15 cellular contexts compared by ENCODE assay signal in the genomic region with DNA sequence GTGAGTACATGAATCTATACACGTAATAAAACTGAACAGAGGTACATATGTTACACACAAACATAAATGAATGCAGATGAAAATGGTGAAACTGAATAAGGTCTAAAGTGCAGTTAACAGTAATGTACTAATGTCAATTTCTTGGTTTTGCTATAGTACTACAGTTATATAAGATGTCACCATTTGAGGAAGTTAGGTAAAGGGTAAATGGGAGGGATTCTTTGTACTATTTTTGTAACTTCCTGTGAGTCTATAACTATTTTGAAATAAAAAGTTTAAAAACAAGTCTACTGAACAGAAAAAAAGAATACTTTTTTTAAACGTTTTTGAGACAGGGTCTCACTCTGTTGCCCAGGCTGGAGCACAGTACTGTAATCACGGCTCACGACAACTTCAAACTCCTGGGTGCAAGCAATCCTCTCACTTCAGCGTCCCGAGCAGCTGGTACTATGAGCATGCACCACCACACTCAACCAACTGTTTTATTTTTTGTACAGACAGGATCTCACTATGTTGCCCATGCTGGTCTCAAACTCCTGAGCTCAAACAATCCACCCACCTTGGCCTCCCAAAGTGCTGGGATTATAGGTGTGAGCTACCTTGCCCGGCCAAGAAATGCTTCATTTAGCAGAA.
A peak's percentile ranks its signal among the peaks of the same experiment; 100 is the strongest.
DNase-seq lines count a peak whose midpoint lies in the region; ATAC-seq and TF ChIP-seq lines count a peak whose summit lies in the region.
"Had no signal": no experiment of that assay in that cellular context is flagged by ENCODE, and none has a peak within 500 bp of the region (broad histone marks: within the 10 kb centered on the region; RNA-seq: fewer than 3 reads in every experiment).

No MANE protein-coding gene starts in this region.

- TF ChIP-seq CTCF in WTC11 (IDR thresholded peaks at IDR 0.05), result no peak
- no peak for TF ChIP-seq CTCF in progenitor cell of endocrine pancreas (IDR thresholded peaks at IDR 0.05; ENCODE audit: unreplicated experiment)

- peak overlapping the region; percentile 76 for H3K27ac Mint-ChIP-seq in activated T-cell treated with anti-CD3 and anti-CD28 coated beads, Interleukin-2, amount 50 U/mL, for 24 hours
- H3K27ac Mint-ChIP-seq in WTC11 (no peak overlapping the region), progenitor cell of endocrine pancreas (peak overlapping the region; percentile 46)

- CTCF ChIA-PET in WTC11 (lab: Charles Lee), result no interaction called here

- no peaks in the 10 kb centered on the region for H3K27me3 Mint-ChIP-seq in activated T-cell treated with anti-CD3 and anti-CD28 coated beads, Interleukin-2, amount 50 U/mL, for 24 hours
- H3K27me3 Mint-ChIP-seq in WTC11 (ENCODE audit: low read depth) (no peaks in the 10 kb centered on the region), progenitor cell of endocrine pancreas (no peaks in the 10 kb centered on the region)

- no peak for DNase-seq in activated T-cell treated with anti-CD3 and anti-CD28 coated beads, Interleukin-2, amount 50 U/mL, for 24 hours
- DNase-seq in activated T-cell treated with anti-CD3 and anti-CD28 coated beads, Interleukin-2, amount 50 U/mL, for 1 hour, result no peak
- DNase-seq in Kasumi-1 (lab: John Stamatoyannopoulos, UW) (peak; percentile 82 to 95), WTC11 (ENCODE audit: low spot score) (no peak), progenitor cell of endocrine pancreas (ENCODE audit: low spot score, unreplicated experiment) (no peak), C1 segment of cervical spinal cord (lab: John Stamatoyannopoulos, UW) (no peak)
- DNase-seq: activated effector memory CD4-positive, alpha-beta T cell treated with Interleukin-2 at 50 U/mL for 16 hours; Calu3; hypothalamus; NCI-H2029; NCI-H524; posterior cingulate gyrus; T1000 had no signal

- H3K9me3 Mint-ChIP-seq in activated T-cell treated with anti-CD3 and anti-CD28 coated beads, Interleukin-2, amount 50 U/mL, for 24 hours, result no peaks in the 10 kb centered on the region
- no peaks in the 10 kb centered on the region; the same call in 1 of the 2 replicates for H3K9me3 Mint-ChIP-seq in WTC11
- H3K9me3 Mint-ChIP-seq in progenitor cell of endocrine pancreas (ENCODE audit: low read depth), result no peaks in the 10 kb centered on the region

- H3K36me3 Mint-ChIP-seq in activated T-cell treated with anti-CD3 and anti-CD28 coated beads, Interleukin-2, amount 50 U/mL, for 24 hours (ENCODE audit: low read depth), result peaks cover 96% of the 10 kb centered on the region
- H3K36me3 Mint-ChIP-seq in WTC11, result peaks cover 70% of the 10 kb centered on the region
- H3K36me3 Mint-ChIP-seq in progenitor cell of endocrine pancreas (ENCODE audit: insufficient read depth), result peaks cover 32% of the 10 kb centered on the region

- H3K4me3 Mint-ChIP-seq in activated T-cell treated with anti-CD3 and anti-CD28 coated beads, Interleukin-2, amount 50 U/mL, for 24 hours, result no peak overlapping the region
- H3K4me3 Mint-ChIP-seq in WTC11 (no peak overlapping the region), progenitor cell of endocrine pancreas (ENCODE audit: low read depth) (no peak overlapping the region)

- POLR2A ChIA-PET in WTC11 (lab: Charles Lee), result no interaction called here

- ATAC-seq in WTC11 (no peak), HG03108 (IDR thresholded peaks at IDR 0.05; ENCODE audit: unreplicated experiment) (no peak), HG03175 (IDR thresholded peaks at IDR 0.05; ENCODE audit: unreplicated experiment) (no peak)

- H3K4me1 Mint-ChIP-seq in activated T-cell treated with anti-CD3 and anti-CD28 coated beads, Interleukin-2, amount 50 U/mL, for 24 hours (ENCODE audit: low read depth), result peaks cover 41% of the 10 kb centered on the region
- H3K4me1 Mint-ChIP-seq in WTC11 (no peaks in the 10 kb centered on the region), progenitor cell of endocrine pancreas (ENCODE audit: low read depth) (peaks cover 2% of the 10 kb centered on the region)

TF ChIP-seq in WTC11, 78 proteins besides CTCF, POLR2A, EP300 and RAD21:
- TF ChIP-seq MXD4 (CRISPR knock-in tag; IDR thresholded peaks at IDR 0.05; ENCODE audit: borderline replicate concordance), result no peak
- TF ChIP-seq, protein P1, sequence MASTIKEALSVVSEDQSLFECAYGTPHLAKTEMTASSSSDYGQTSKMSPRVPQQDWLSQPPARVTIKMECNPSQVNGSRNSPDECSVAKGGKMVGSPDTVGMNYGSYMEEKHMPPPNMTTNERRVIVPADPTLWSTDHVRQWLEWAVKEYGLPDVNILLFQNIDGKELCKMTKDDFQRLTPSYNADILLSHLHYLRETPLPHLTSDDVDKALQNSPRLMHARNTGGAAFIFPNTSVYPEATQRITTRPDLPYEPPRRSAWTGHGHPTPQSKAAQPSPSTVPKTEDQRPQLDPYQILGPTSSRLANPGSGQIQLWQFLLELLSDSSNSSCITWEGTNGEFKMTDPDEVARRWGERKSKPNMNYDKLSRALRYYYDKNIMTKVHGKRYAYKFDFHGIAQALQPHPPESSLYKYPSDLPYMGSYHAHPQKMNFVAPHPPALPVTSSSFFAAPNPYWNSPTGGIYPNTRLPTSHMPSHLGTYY (CRISPR knock-in tag; IDR thresholded peaks at IDR 0.05), result no peak
- no peak for TF ChIP-seq FOXJ3 (CRISPR knock-in tag; IDR thresholded peaks at IDR 0.05; ENCODE audit: borderline replicate concordance)
- TF ChIP-seq, protein P2, sequence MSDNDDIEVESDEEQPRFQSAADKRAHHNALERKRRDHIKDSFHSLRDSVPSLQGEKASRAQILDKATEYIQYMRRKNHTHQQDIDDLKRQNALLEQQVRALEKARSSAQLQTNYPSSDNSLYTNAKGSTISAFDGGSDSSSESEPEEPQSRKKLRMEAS (CRISPR knock-in tag; IDR thresholded peaks at IDR 0.05), result no peak
- no peak for TF ChIP-seq PRDM15 (CRISPR knock-in tag; IDR thresholded peaks at IDR 0.05)
- TF ChIP-seq ZNF121 (CRISPR knock-in tag; IDR thresholded peaks at IDR 0.05), result peak; percentile 41; the same call in 1 of the 2 replicates
TF ChIP-seq in WTC11: peak in this region for 1.

Comparison
In these comparisons a context has a peak if more than half of its experiments do, and no peak if none do; other contexts are left out.
1. DNase-seq: peak in Kasumi-1 (2 of 2); none in activated T-cell treated with anti-CD3 and anti-CD28 coated beads, Interleukin-2, amount 50 U/mL, for 24 hours (single experiment), activated T-cell treated with anti-CD3 and anti-CD28 coated beads, Interleukin-2, amount 50 U/mL, for 1 hour (single experiment), WTC11 (single experiment), progenitor cell of endocrine pancreas (single experiment) and C1 segment of cervical spinal cord (0 of 14).